Comparison of ENCODE assay signal across 27 cellular contexts in the genomic region with DNA sequence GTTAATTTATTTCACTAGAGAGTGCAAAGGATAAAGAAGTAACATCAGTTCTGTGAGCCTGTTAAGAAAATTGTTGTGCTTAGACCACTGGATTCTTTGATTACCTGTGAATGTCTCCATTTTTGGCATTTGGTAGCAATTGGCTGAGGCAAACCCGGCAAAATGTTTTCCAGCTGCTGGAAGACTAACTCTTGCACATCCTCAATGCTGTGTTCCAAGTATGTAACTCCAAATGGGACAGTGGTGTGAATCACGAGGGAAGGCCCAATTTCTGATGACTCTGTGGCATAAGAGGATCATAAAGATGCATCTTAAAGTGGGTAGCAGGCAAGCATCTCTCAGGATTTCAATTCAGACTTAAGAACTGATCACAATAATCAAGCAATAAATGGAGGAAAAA.
"Had no signal": no experiment of that assay in that cellular context is flagged by ENCODE, and none has a peak within 500 bp of the region (broad histone marks: within the 10 kb centered on the region; RNA-seq: fewer than 3 reads in every experiment).

No MANE protein-coding gene starts in this region.

- FAIRE-seq: bronchial epithelial cell, K562 had no signal

- DNase-seq: activated B cell treated with CpG ODN at 0.5 μM for 24 hours; activated CD4-positive, alpha-beta T cell treated with anti-CD3 and anti-CD28 coated beads for 1 hour; activated CD4-positive, alpha-beta T cell treated with anti-CD3 and anti-CD28 coated beads, Interleukin-2, amount 10 ng/mL, durations not matched to agents 24 days and 14 days; activated CD4-positive, alpha-beta T cell treated with anti-CD3 and anti-CD28 coated beads, Interleukin-2, amount 50 U/mL, for 48 hours; activated CD8-positive, alpha-beta memory T cell treated with anti-CD3 and anti-CD28 coated beads, Interleukin-2, amount 10 ng/mL, durations not matched to agents 7 days and 5 days; activated effector memory CD4-positive, alpha-beta T cell treated with Interleukin-2 at 50 U/mL for 16 hours; activated naive CD4-positive, alpha-beta T cell; activated T-cell treated with anti-CD3 and anti-CD28 coated beads, Interleukin-2, amount 50 U/mL, for 24 hours; aorta; central memory CD4-positive, alpha-beta T cell; Kasumi-1; NCI-H1048; NCI-H1930; NCI-H2107; NCI-H2171 treated with DMSO at 0.1 percent for 48 hours; NCI-H345; NCI-H510A; NCI-H526 treated with DMSO at 0.1 percent for 48 hours; NCI-H82; Peyer's patch; SHP77; SW 1271; T-helper 9 cell had no signal

- H3K27me3 ChIP-seq: Peyer's patch, SJSA1 had no signal

- H3K4me1 ChIP-seq: Peyer's patch, SJSA1 had no signal

- H3K4me3 ChIP-seq: K562, Peyer's patch, SJSA1 had no signal

- H3K36me3 ChIP-seq: Peyer's patch, SJSA1 had no signal

- H3K27ac ChIP-seq: Peyer's patch, RWPE1, SJSA1 had no signal
